Comparison of ENCODE assay signal across 10 cellular contexts in genomic region chr1:6783221-6783620, GRCh38. TPM values are rescaled to one million over a fixed set of nuclear protein-coding genes. Genes with fewer than 3 reads are reported as not detected.
DNase-seq lines count a peak whose midpoint lies in the region; ATAC-seq, FAIRE-seq and TF ChIP-seq lines count a peak whose summit lies in the region.
"Had no signal": no experiment of that assay in that cellular context is flagged by ENCODE, and none has a peak within 500 bp of the region (broad histone marks: within the 10 kb centered on the region; RNA-seq: fewer than 3 reads in every experiment).

No MANE protein-coding gene starts in this region.

- TF ChIP-seq EP300 in HepG2 (IDR thresholded peaks at IDR 0.05; ENCODE audit: low read depth in 2 of 2, low read length in 2 of 2) (no peak), HepG2 (CRISPR knock-in tag; IDR thresholded peaks at IDR 0.05; ENCODE audit: borderline replicate concordance) (no peak)

- peaks cover 26% of the 10 kb centered on the region for H3K4me1 Mint-ChIP-seq in HFFc6 (ENCODE audit: low read depth)
- H3K4me1 Mint-ChIP-seq in activated T-helper 17 cell treated with anti-CD3 and anti-CD28 coated beads, Interleukin-2, amount 50 U/mL, for 72 hours: peaks cover 24% of the 10 kb centered on the region

- peaks cover 12% of the 10 kb centered on the region; the same call in 1 of the 2 replicates for H4K20me1 ChIP-seq in HepG2 (ENCODE audit: insufficient read depth, low read length)

- H3K9me3 Mint-ChIP-seq in HFFc6: no peaks in the 10 kb centered on the region
- no peaks in the 10 kb centered on the region for H3K9me3 Mint-ChIP-seq in activated T-helper 17 cell treated with anti-CD3 and anti-CD28 coated beads, Interleukin-2, amount 50 U/mL, for 72 hours

- peak overlapping the region; percentile 90 for H3K4me3 Mint-ChIP-seq in HFFc6
- H3K4me3 Mint-ChIP-seq in activated T-helper 17 cell treated with anti-CD3 and anti-CD28 coated beads, Interleukin-2, amount 50 U/mL, for 72 hours: peak overlapping the region; percentile 77

- DNase-seq in A673 (ENCODE audit: low spot score) (no peak), HFFc6 (no peak), HepG2 (ENCODE audit: low spot score) (no peak), NCI-H69 (lab: John Stamatoyannopoulos, UW) (no peak), AG08395 (ENCODE audit: low spot score) (no peak)
- DNase-seq: T-helper 9 cell had no signal

- H3K4me2 ChIP-seq in HepG2 (ENCODE audit: low read depth, low read length): peak overlapping the region; percentile 94

- H3K36me3 ChIP-seq in A673 (ENCODE audit: insufficient read depth, low read length, poor library complexity, severe bottlenecking) (no peaks in the 10 kb centered on the region), HepG2 (replicated peaks in 1 of 2; ENCODE audit: control insufficient read depth in 1 of 2, insufficient read depth in 2 of 2, low read length in 2 of 2) (no peaks in the 10 kb centered on the region; a peak in 1 of 5 replicates)

- peaks cover 20% of the 10 kb centered on the region for H3K36me3 Mint-ChIP-seq in HFFc6 (ENCODE audit: low read depth)
- H3K36me3 Mint-ChIP-seq in activated T-helper 17 cell treated with anti-CD3 and anti-CD28 coated beads, Interleukin-2, amount 50 U/mL, for 72 hours (ENCODE audit: low read depth): peaks cover 12% of the 10 kb centered on the region

- intact Hi-C loops in A673 (cut with micrococcal nuclease; ENCODE audit: unreplicated experiment) (no loop called here), HepG2 (cut with micrococcal nuclease; ENCODE audit: unreplicated experiment) (loop anchor here (10.0 kb wide), 1 partner anchor 58 kb away; no protein-coding TSS in a partner anchor)

- no peak for TF ChIP-seq RAD21 in HepG2 (CRISPR knock-in tag; IDR thresholded peaks at IDR 0.05)

- H3K4me1 ChIP-seq in A673 (ENCODE audit: insufficient read depth, low read length, poor library complexity, severe bottlenecking) (peaks cover 4% of the 10 kb centered on the region), HepG2 (ENCODE audit: insufficient read depth, low read length) (peaks cover 30% of the 10 kb centered on the region)

- in situ Hi-C loops in HepG2 (cut with HindIII; ENCODE audit: extremely low pct_ligation_motif_present, low pct_unique_long_range_greater_than_20kb): no loop called here

- no peak overlapping the region for H2AFZ ChIP-seq in HepG2 (ENCODE audit: low read length)

- H3K27ac ChIP-seq in A673 (ENCODE audit: low read depth, low read length, poor library complexity, severe bottlenecking) (no peak overlapping the region), HepG2 (ENCODE audit: extremely low read length, insufficient read depth, low read length) (no peak overlapping the region)

- WGBS in HepG2 (ENCODE audit: low lambda C conversion rate): 95% methylated on average over 4 of the region's 4 CpGs

- BruUV-seq in A673 (replicated peaks; lab: Mats Ljungman, UMichigan) (no TSS peak), HepG2 (replicated peaks; lab: Mats Ljungman, UMichigan) (no TSS peak)

- peak overlapping the region; percentile 89 for H3K27ac Mint-ChIP-seq in HFFc6
- no peak overlapping the region for H3K27ac Mint-ChIP-seq in activated T-helper 17 cell treated with anti-CD3 and anti-CD28 coated beads, Interleukin-2, amount 50 U/mL, for 72 hours

- H3K27me3 Mint-ChIP-seq in HFFc6 (ENCODE audit: insufficient read depth): peaks cover 4% of the 10 kb centered on the region; the same call in 1 of the 2 replicates
- no peaks in the 10 kb centered on the region for H3K27me3 Mint-ChIP-seq in activated T-helper 17 cell treated with anti-CD3 and anti-CD28 coated beads, Interleukin-2, amount 50 U/mL, for 72 hours

- no peak for TF ChIP-seq CTCF in A673 (conservative IDR thresholded peaks at IDR 0.05; ENCODE audit: low read depth, low read length)
- peak; percentile 28; the same call in 1 of the 2 replicates for TF ChIP-seq CTCF in HFFc6 (IDR thresholded peaks at IDR 0.05)
- TF ChIP-seq CTCF in HepG2 (CRISPR knock-in tag; IDR thresholded peaks at IDR 0.05): no peak

- H3K27me3 ChIP-seq in A673 (replicated peaks; ENCODE audit: insufficient read depth, low read depth, low read length, poor library complexity) (no peaks in the 10 kb centered on the region), HepG2 (ENCODE audit: control insufficient read depth in 1 of 2, insufficient read depth in 2 of 2, low read length in 2 of 2) (no peaks in the 10 kb centered on the region)

- H3K79me2 ChIP-seq in HepG2 (ENCODE audit: insufficient read depth, low read length): peaks cover 24% of the 10 kb centered on the region

- H3K4me3 ChIP-seq in A673 (ENCODE audit: low read depth, low read length, poor library complexity, severe bottlenecking): peak overlapping the region; percentile 85
- peak overlapping the region; percentile 83 to 97 (median 83); a peak in 4 of 6 replicates for H3K4me3 ChIP-seq in HepG2 (replicated peaks in 1 of 3; ENCODE audit: insufficient read depth in 1 of 3, low read depth in 2 of 3, low read length in 3 of 3)

- no peak for ATAC-seq in activated T-helper 17 cell treated with anti-CD3 and anti-CD28 coated beads, Interleukin-2, amount 50 U/mL, for 72 hours (replicated peaks)
- no peak for ATAC-seq in HepG2
- no peak for ATAC-seq in GM21515 (IDR thresholded peaks at IDR 0.05; ENCODE audit: unreplicated experiment)
- ATAC-seq in HG02973 (IDR thresholded peaks at IDR 0.05; ENCODE audit: unreplicated experiment): no peak

- POLR2A ChIA-PET in A673 (lab: Charles Lee; ENCODE audit: low non-redundant PET): no interaction called here
- POLR2A ChIA-PET in HepG2 (lab: Yijun Ruan, JAX): no interaction called here

- peak overlapping the region; percentile 91; the same call in 1 of the 2 replicates for H3K9ac ChIP-seq in HepG2 (ENCODE audit: insufficient read depth, low read depth, low read length)

- CTCF ChIA-PET in A673 (lab: Charles Lee): no interaction called here
- CTCF ChIA-PET in HepG2 (lab: Yijun Ruan, JAX; ENCODE audit: low intra/inter-chr PET ratio, low total read pairs): no interaction called here

- H3K9me3 ChIP-seq in A673 (ENCODE audit: low read depth, low read length, poor library complexity, severe bottlenecking): no peaks in the 10 kb centered on the region
- no peaks in the 10 kb centered on the region for H3K9me3 ChIP-seq in HepG2 (ENCODE audit: low read length)

- no peak for TF ChIP-seq POLR2A in HepG2 (IDR thresholded peaks at IDR 0.05; ENCODE audit: insufficient read depth in 1 of 2, low read depth in 2 of 2, low read length in 2 of 2)

- no peak for FAIRE-seq in HepG2 (lab: Jason Lieb, UNC)
- FAIRE-seq: colon had no signal

TF ChIP-seq in HepG2, 621 proteins besides CTCF, POLR2A, EP300 and RAD21:
- TF ChIP-seq, protein P1, sequence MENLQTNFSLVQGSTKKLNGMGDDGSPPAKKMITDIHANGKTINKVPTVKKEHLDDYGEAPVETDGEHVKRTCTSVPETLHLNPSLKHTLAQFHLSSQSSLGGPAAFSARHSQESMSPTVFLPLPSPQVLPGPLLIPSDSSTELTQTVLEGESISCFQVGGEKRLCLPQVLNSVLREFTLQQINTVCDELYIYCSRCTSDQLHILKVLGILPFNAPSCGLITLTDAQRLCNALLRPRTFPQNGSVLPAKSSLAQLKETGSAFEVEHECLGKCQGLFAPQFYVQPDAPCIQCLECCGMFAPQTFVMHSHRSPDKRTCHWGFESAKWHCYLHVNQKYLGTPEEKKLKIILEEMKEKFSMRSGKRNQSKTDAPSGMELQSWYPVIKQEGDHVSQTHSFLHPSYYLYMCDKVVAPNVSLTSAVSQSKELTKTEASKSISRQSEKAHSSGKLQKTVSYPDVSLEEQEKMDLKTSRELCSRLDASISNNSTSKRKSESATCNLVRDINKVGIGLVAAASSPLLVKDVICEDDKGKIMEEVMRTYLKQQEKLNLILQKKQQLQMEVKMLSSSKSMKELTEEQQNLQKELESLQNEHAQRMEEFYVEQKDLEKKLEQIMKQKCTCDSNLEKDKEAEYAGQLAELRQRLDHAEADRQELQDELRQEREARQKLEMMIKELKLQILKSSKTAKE (CRISPR knock-in tag; IDR thresholded peaks at IDR 0.05; ENCODE audit: borderline replicate concordance): no peak
TF ChIP-seq in HepG2: peak in this region for 0.

RNA-seq across cellular contexts. Expression of gene CAMTA1, which starts 2.0 kb away (rescaled TPM):
- total RNA-seq in A673 (2021) (85.2 and 92.2 TPM in 2 replicates), HepG2 (2016; rRNA removed; fragmentation: Illumina TruSeq; extraction: Trizol) (36.4 and 36.7 TPM in 2 replicates)
- total RNA-seq in HFFc6 (2021; fragmentation: NEBNext Ultra II Directional; extraction: Animal tissue kit (Norgen Biotek cat#: 25700)): 10 to 100 TPM; 78.1 to 96.6 (median 86.1) TPM
- total RNA-seq in activated T-helper 17 cell treated with anti-CD3 and anti-CD28 coated beads, Interleukin-2, amount 50 U/mL, for 72 hours: 10 to 100 TPM; 36.7 to 51.9 TPM
- 54.5 and 63.4 TPM in 2 replicates for total RNA-seq in HepG2 (2016; cell fraction: cytosol; rRNA removed; fragmentation: Illumina TruSeq; extraction: Trizol; ENCODE audit: low read depth)
- total RNA-seq in HepG2 (2016; cell fraction: insoluble cytoplasmic fraction; rRNA removed; fragmentation: Illumina TruSeq; extraction: Trizol): 33.9 and 46.1 TPM in 2 replicates
- 56.0 and 62.9 TPM in 2 replicates for total RNA-seq in HepG2 (2016; cell fraction: membrane; rRNA removed; fragmentation: Illumina TruSeq; extraction: Trizol)
- 25.6 and 26.4 TPM in 2 replicates for total RNA-seq in HepG2 (2016; cell fraction: nucleus; rRNA removed; fragmentation: Illumina TruSeq; extraction: Trizol)
- 22.4 and 25.0 TPM in 2 replicates for polyA plus RNA-seq in HepG2 (2011; rRNA removed)
- polyA plus RNA-seq in HepG2 (2011; cell fraction: cytosol; rRNA removed): 17.3 and 28.2 TPM in 2 replicates
- polyA plus RNA-seq in HepG2 (2011; cell fraction: nucleus; rRNA removed): 11.2 and 18.4 TPM in 2 replicates
- 65.7 and 66.4 TPM in 2 replicates for polyA plus RNA-seq in HepG2 (2012)
- polyA plus RNA-seq in HepG2 (2016; cell fraction: cytosol; fragmentation: Illumina TruSeq; extraction: Trizol; ENCODE audit: low read depth): 156 and 189 TPM in 2 replicates
- polyA plus RNA-seq in HepG2 (2016; cell fraction: insoluble cytoplasmic fraction; fragmentation: Illumina TruSeq; extraction: Trizol; ENCODE audit: low read depth): 69.7 and 85.6 TPM in 2 replicates
- polyA plus RNA-seq in HepG2 (2016; cell fraction: membrane; fragmentation: Illumina TruSeq; extraction: Trizol; ENCODE audit: low read depth): 126 and 154 TPM in 2 replicates
- polyA plus RNA-seq in HepG2 (2016; cell fraction: nucleus; fragmentation: Illumina TruSeq; extraction: Trizol; ENCODE audit: insufficient read depth, low read depth): 49.0 and 50.2 TPM in 2 replicates
- 12.6 and 15.2 TPM in 2 replicates for polyA minus RNA-seq in HepG2 (2011; rRNA and poly(A)+ RNA removed; ENCODE audit: low replicate concordance)
- polyA minus RNA-seq in HepG2 (2011; cell fraction: cytosol; rRNA and poly(A)+ RNA removed): 9.3 and 13.8 TPM in 2 replicates
- 30.2 and 31.8 TPM in 2 replicates for polyA minus RNA-seq in HepG2 (2011; cell fraction: nucleus; rRNA and poly(A)+ RNA removed)
